8 cellular contexts compared by ENCODE assay signal in the genomic region with DNA sequence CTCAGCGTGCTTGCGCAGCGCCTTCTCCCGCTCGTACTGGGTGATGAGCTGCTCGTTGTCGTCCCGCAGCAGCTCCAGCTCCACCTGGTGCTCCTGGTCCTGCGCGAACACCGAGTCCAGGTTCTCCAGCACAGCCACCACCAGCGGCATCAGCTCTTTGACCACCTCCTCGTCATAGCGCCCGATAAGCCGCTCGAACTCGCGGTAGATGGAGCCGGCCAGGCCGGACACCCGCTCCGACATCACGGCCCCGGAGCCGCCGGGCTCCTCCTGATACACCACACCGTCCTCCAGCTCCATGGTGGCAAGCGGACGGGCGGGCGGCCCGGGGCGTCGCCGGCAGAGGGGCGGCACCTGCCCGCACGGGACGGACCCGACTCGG. TPM values are rescaled to one million over a fixed set of nuclear protein-coding genes. Genes with fewer than 3 reads are reported as not detected.
DNase-seq lines count a peak whose midpoint lies in the region; ATAC-seq and TF ChIP-seq lines count a peak whose summit lies in the region.

No MANE protein-coding gene starts in this region.

- no peaks in the 10 kb centered on the region for H3K27me3 ChIP-seq in liver (ENCODE audit: control insufficient read depth in 4 of 4, insufficient read depth in 4 of 4, low read length in 3 of 4)

- H3K4me3 ChIP-seq in liver (ENCODE audit: low read depth in 1 of 3, low read length in 3 of 3), result peak overlapping the region; percentile 74 to 100 (median 84)

- ATAC-seq in GM19452 (IDR thresholded peaks at IDR 0.05; ENCODE audit: unreplicated experiment), result peak; percentile 36
- ATAC-seq in HG03521 (IDR thresholded peaks at IDR 0.05; ENCODE audit: unreplicated experiment), result peak; percentile 21

- no peaks in the 10 kb centered on the region for H3K9me3 ChIP-seq in liver (ENCODE audit: control insufficient read depth in 4 of 4, low read length in 3 of 4)

- no peaks in the 10 kb centered on the region for H3K36me3 ChIP-seq in liver (ENCODE audit: control insufficient read depth in 4 of 4, insufficient read depth in 3 of 4, low read depth in 1 of 4, low read length in 3 of 4)

- no peak for TF ChIP-seq RAD21 in liver (IDR thresholded peaks at IDR 0.05)

- H3K27ac ChIP-seq in liver (ENCODE audit: low read depth in 1 of 2, low read length in 2 of 2), result peak overlapping the region; percentile 89 to 98

- WGBS in liver, result under 1% methylated on average over 42 of the region's 42 CpGs

- peak overlapping the region; percentile 82 for H3K9ac ChIP-seq in liver (ENCODE audit: low read depth in 1 of 2, low read length in 2 of 2)

- no peak for TF ChIP-seq CTCF in liver (IDR thresholded peaks at IDR 0.05; ENCODE audit: low read depth, low read length, missing input control)

- peaks cover 5 to 42% (median 33%) of the 10 kb centered on the region in 4 donors for H3K4me1 ChIP-seq in liver (ENCODE audit: control insufficient read depth in 4 of 4, insufficient read depth in 4 of 4, low read length in 3 of 4)

- DNase-seq in DMS 273 (lab: John Stamatoyannopoulos, UW; ENCODE audit: unreplicated experiment) (peak; percentile 70), T follicular helper cell (ENCODE audit: low read depth) (peak; percentile 35), cerebellum (ENCODE audit: low spot score) (peak; percentile 58), NCI-H187 treated with DMSO at 0.1 percent for 48 hours (lab: John Stamatoyannopoulos, UW) (no peak)
- peak; percentile 5 for DNase-seq in stimulated activated CD8-positive, alpha-beta memory T cell treated with anti-CD3 and anti-CD28 coated beads, Interleukin-12 subunit alpha, Interleukin-12 subunit beta, amount 100 ng/mL, for 24 hours (ENCODE audit: extremely low read depth)

TF ChIP-seq in liver, 16 proteins besides CTCF, POLR2A, EP300 and RAD21:
- no peak for TF ChIP-seq NR2F2 (IDR thresholded peaks at IDR 0.05)
TF ChIP-seq in liver: peak in this region for 0.

RNA-seq across cellular contexts. Expression of a gene that starts 0.3 kb away (rescaled TPM):
- total RNA-seq in cerebellum (327 TPM), liver (10 to 100 TPM; 24.5 to 94.0 TPM)
- 10 to 100 TPM; 12.0 to 12.3 TPM for polyA plus RNA-seq in liver

RNA-seq across cellular contexts. Expression of a gene that starts 33.0 kb away (rescaled TPM):
- 35.8 TPM for total RNA-seq in cerebellum
- 10 to 100 TPM; 26.7 to 30.9 TPM for total RNA-seq in liver
- 10 to 100 TPM; 83.8 to 97.3 TPM for polyA plus RNA-seq in liver

RNA-seq across cellular contexts. Expression of a gene that starts 45.9 kb away (rescaled TPM):
- total RNA-seq in cerebellum (104 TPM), liver (100 to 1,000 TPM; 170 to 182 TPM)
- polyA plus RNA-seq in liver, result 100 to 1,000 TPM; 202 to 310 TPM
